ENCODE assay signal across 1 cellular context in genomic region chr12:96326628-96327227, GRCh38.
TF ChIP-seq lines count a peak whose summit lies in the region.

No MANE protein-coding gene starts in this region.

TF ChIP-seq in SK-N-SH, 30 proteins besides CTCF, POLR2A, EP300 and RAD21 (continued from another document):
- TF ChIP-seq USF2 (IDR thresholded peaks at IDR 0.05; ENCODE audit: borderline replicate concordance, low read depth, low read length): no peak
- no peak for TF ChIP-seq FOXJ3 (CRISPR knock-in tag; IDR thresholded peaks at IDR 0.05)
- TF ChIP-seq GABPA (IDR thresholded peaks at IDR 0.05; ENCODE audit: low read depth): no peak
- no peak for TF ChIP-seq TCF12 (IDR thresholded peaks at IDR 0.05)
TF ChIP-seq in SK-N-SH: peak in this region for 0.
